8 cellular contexts compared by ENCODE assay signal in genomic region chr20:1897965-1898464, GRCh38. TPM values are rescaled to one million over a fixed set of nuclear protein-coding genes. Genes with fewer than 3 reads are reported as not detected.
DNase-seq lines count a peak whose midpoint lies in the region; ATAC-seq and TF ChIP-seq lines count a peak whose summit lies in the region.

No MANE protein-coding gene starts in this region.

- H3K9me3 ChIP-seq in heart left ventricle (no peaks in the 10 kb centered on the region), vagina (no peaks in the 10 kb centered on the region)

- H3K27me3 Mint-ChIP-seq in IgD-negative memory B cell, result peaks cover 10% of the 10 kb centered on the region
- H3K27me3 Mint-ChIP-seq in T-helper 2 cell treated with Interferon-gamma antibody and Interleukin-4, amounts not matched to agents 5 μg/mL and 100 μg/mL, for 36 hours (ENCODE audit: low read depth), result peaks cover 52% of the 10 kb centered on the region

- H3K4me1 ChIP-seq in heart left ventricle, result peaks cover 0 to 59% (median 33%) of the 10 kb centered on the region in 12 donors
- H3K4me1 ChIP-seq in vagina, result peaks cover 66% of the 10 kb centered on the region

- peak overlapping the region in 10 of 12 donors; percentile 10 to 97 (median 56) for H3K27ac ChIP-seq in heart left ventricle
- peak overlapping the region; percentile 95 for H3K27ac ChIP-seq in vagina

- H3K4me1 Mint-ChIP-seq in IgD-negative memory B cell, result peaks cover 31 to 43% (median 35%) of the 10 kb centered on the region in 3 donors
- no peaks in the 10 kb centered on the region for H3K4me1 Mint-ChIP-seq in T-helper 2 cell treated with Interferon-gamma antibody and Interleukin-4, amounts not matched to agents 5 μg/mL and 100 μg/mL, for 36 hours (ENCODE audit: low read depth)

- H3K27ac Mint-ChIP-seq in IgD-negative memory B cell, result peak overlapping the region; percentile 1 to 84 (median 70)
- H3K27ac Mint-ChIP-seq in T-helper 2 cell treated with Interferon-gamma antibody and Interleukin-4, amounts not matched to agents 5 μg/mL and 100 μg/mL, for 36 hours, result no peak overlapping the region

- peak overlapping the region in 2 of 12 donors; percentile 7 to 41 for H3K4me3 ChIP-seq in heart left ventricle
- H3K4me3 ChIP-seq in fibroblast of pulmonary artery (replicated peaks; ENCODE audit: low read depth, low read length), result peak overlapping the region; percentile 12
- no peak overlapping the region for H3K4me3 ChIP-seq in vagina

- H3K27me3 ChIP-seq in heart left ventricle, result no peaks in the 10 kb centered on the region
- no peaks in the 10 kb centered on the region for H3K27me3 ChIP-seq in vagina

- ATAC-seq in heart left ventricle (no peak), left cardiac atrium (no peak)

- no peaks in the 10 kb centered on the region for H3K36me3 Mint-ChIP-seq in IgD-negative memory B cell
- H3K36me3 Mint-ChIP-seq in T-helper 2 cell treated with Interferon-gamma antibody and Interleukin-4, amounts not matched to agents 5 μg/mL and 100 μg/mL, for 36 hours (ENCODE audit: low read depth), result no peaks in the 10 kb centered on the region

- peaks cover 0 to 23% (median 0%) of the 10 kb centered on the region in 9 donors for H3K36me3 ChIP-seq in heart left ventricle
- no peaks in the 10 kb centered on the region for H3K36me3 ChIP-seq in vagina

- DNase-seq in heart left ventricle, result peak in 1 of 5 donors; percentile 25
- no peak for DNase-seq in left cardiac atrium
- DNase-seq in fibroblast of pulmonary artery (ENCODE audit: low read depth), result peak; percentile 60
- no peak for DNase-seq in vagina (ENCODE audit: extremely low spot score in 2 of 2)
- DNase-seq in HPDE6-E6E7 (ENCODE audit: extremely low spot score), result no peak
- DNase-seq in T-helper 2 cell treated with Interferon-gamma antibody and Interleukin-4, amounts not matched to agents 5 μg/mL and 100 μg/mL, for 36 hours (ENCODE audit: low spot score), result no peak
- DNase-seq in posterior cingulate gyrus, result no peak

- peak overlapping the region; percentile 52 to 88 (median 57) for H3K4me3 Mint-ChIP-seq in IgD-negative memory B cell
- H3K4me3 Mint-ChIP-seq in T-helper 2 cell treated with Interferon-gamma antibody and Interleukin-4, amounts not matched to agents 5 μg/mL and 100 μg/mL, for 36 hours, result no peak overlapping the region

- H3K9me3 Mint-ChIP-seq in IgD-negative memory B cell, result no peaks in the 10 kb centered on the region
- H3K9me3 Mint-ChIP-seq in T-helper 2 cell treated with Interferon-gamma antibody and Interleukin-4, amounts not matched to agents 5 μg/mL and 100 μg/mL, for 36 hours, result no peaks in the 10 kb centered on the region

- intact Hi-C loops in heart left ventricle (cut with DNase I) (loop anchor here in 5 of 10 donors (5.0 to 10.0 kb wide), 3 partner anchors 93 to 207 kb away; partner anchors contain the start of gene STK35 (in 1 of the 5)), left cardiac atrium (cut with DNase I) (no loop called here), vagina (cut with DNase I) (no loop called here), posterior cingulate gyrus (cut with DNase I) (loop anchor here (5.0 kb wide), 1 partner anchor 39 kb away; no protein-coding TSS in a partner anchor)

- WGBS in heart left ventricle, 4 donors, result 65 to 75% (median 71%) methylated on average over 11 of the region's 11 CpGs

- TF ChIP-seq POLR2A in heart left ventricle (IDR thresholded peaks at IDR 0.05), result no peak
- TF ChIP-seq POLR2A in vagina (IDR thresholded peaks at IDR 0.05), result no peak

- no peak for TF ChIP-seq CTCF in heart left ventricle (IDR thresholded peaks at IDR 0.05)
- TF ChIP-seq CTCF in fibroblast of pulmonary artery (IDR thresholded peaks at IDR 0.05; ENCODE audit: low read length, missing control alignments), result no peak
- no peak for TF ChIP-seq CTCF in vagina (IDR thresholded peaks at IDR 0.05)

RNA-seq across cellular contexts. Expression of gene SIRPA, which starts 2.8 kb away (rescaled TPM):
- total RNA-seq in heart left ventricle (10 to 100 TPM; 13.6 to 73.5 (median 28.5) TPM), left cardiac atrium (10 to 100 TPM; 38.4 to 46.2 TPM), vagina (52.3 TPM)
- polyA plus RNA-seq in heart left ventricle (10 to 100 TPM in 1 of 2 donors, 1 to 10 TPM in 1; 8.6 to 46.0 TPM), IgD-negative memory B cell (0.26 TPM)
